In genomic region chr18:45774065-45774521, GRCh38 we compare ENCODE assay signal across 1 cellular context.
TF ChIP-seq lines count a peak whose summit lies in the region.

No MANE protein-coding gene starts in this region.

TF ChIP-seq in endothelial cell of umbilical vein, 7 proteins besides CTCF, POLR2A, EP300 and RAD21 (continued from another document):
- TF ChIP-seq MAX (IDR thresholded peaks at IDR 0.05; ENCODE audit: insufficient read depth, insufficient read length): no peak
- no peak for TF ChIP-seq FOS (IDR thresholded peaks at IDR 0.05; ENCODE audit: borderline replicate concordance, insufficient read depth, low read length)
- no peak for TF ChIP-seq MYC (IDR thresholded peaks at IDR 0.05; ENCODE audit: low read depth, low read length)
- TF ChIP-seq JUN (IDR thresholded peaks at IDR 0.05; ENCODE audit: borderline replicate concordance, insufficient read depth, insufficient read length, low read depth): no peak
- TF ChIP-seq EZH2 (IDR thresholded peaks at IDR 0.05; ENCODE audit: borderline replicate concordance, low read depth, low read length, severe bottlenecking): no peak
- TF ChIP-seq GATA2 (IDR thresholded peaks at IDR 0.05; ENCODE audit: insufficient read depth, insufficient read length, low read depth, low read length): no peak
